In genomic region chr19:1173160-1173844, GRCh38 we compare ENCODE assay signal across 8 cellular contexts.
DNase-seq lines count a peak whose midpoint lies in the region; ATAC-seq and TF ChIP-seq lines count a peak whose summit lies in the region.

No MANE protein-coding gene starts in this region.

- H3K27me3 ChIP-seq in RWPE2 (ENCODE audit: insufficient read depth, poor library complexity, severe bottlenecking): no peaks in the 10 kb centered on the region
- H3K27me3 ChIP-seq in effector memory CD4-positive, alpha-beta T cell (replicated peaks; ENCODE audit: control insufficient read depth, insufficient read depth, low read length, poor library complexity, severe bottlenecking): no peaks in the 10 kb centered on the region
- no peaks in the 10 kb centered on the region for H3K27me3 ChIP-seq in muscle layer of colon (ENCODE audit: control insufficient read depth in 1 of 2, insufficient read depth in 2 of 2, low read length in 2 of 2)

- H3K27ac ChIP-seq in RWPE2 (ENCODE audit: poor library complexity, severe bottlenecking) (peak overlapping the region; percentile 95), muscle layer of colon (ENCODE audit: low read depth, low read length) (peak overlapping the region; percentile 97)
- H3K27ac ChIP-seq in effector memory CD4-positive, alpha-beta T cell (ENCODE audit: insufficient read depth, low read length, poor library complexity, severe bottlenecking): peak overlapping the region; percentile 76

- H3K9me3 ChIP-seq in RWPE2 (ENCODE audit: severe bottlenecking) (no peaks in the 10 kb centered on the region), muscle layer of colon (ENCODE audit: low read length) (no peaks in the 10 kb centered on the region)
- H3K9me3 ChIP-seq in effector memory CD4-positive, alpha-beta T cell (ENCODE audit: control insufficient read depth, low read length): no peaks in the 10 kb centered on the region

- H3K9ac ChIP-seq in muscle layer of colon (ENCODE audit: low read length): peak overlapping the region; percentile 65

- peak; percentile 65 for DNase-seq in RWPE2 (ENCODE audit: low spot score)
- DNase-seq in effector memory CD4-positive, alpha-beta T cell: no peak
- no peak for DNase-seq in inferior parietal cortex (ENCODE audit: extremely low spot score)
- no peak for DNase-seq in NCI-H2196 treated with DMSO at 0.1 percent for 48 hours (lab: John Stamatoyannopoulos, UW; ENCODE audit: unreplicated experiment)

- H3K4me1 ChIP-seq in RWPE2 (ENCODE audit: insufficient read depth, poor library complexity, severe bottlenecking): peaks cover 39% of the 10 kb centered on the region
- H3K4me1 ChIP-seq in effector memory CD4-positive, alpha-beta T cell (ENCODE audit: control insufficient read depth, insufficient read depth, low read length, poor library complexity, severe bottlenecking): peaks cover 17% of the 10 kb centered on the region
- peaks cover 24% of the 10 kb centered on the region for H3K4me1 ChIP-seq in muscle layer of colon (ENCODE audit: insufficient read depth, low read length)

- H3K36me3 ChIP-seq in RWPE2 (ENCODE audit: low read depth) (0 out of 2 replicates have a peak, but pooled peaks cover 5% of the 10 kb centered on the region), muscle layer of colon (ENCODE audit: insufficient read depth, low read length) (no peaks in the 10 kb centered on the region)
- no peaks in the 10 kb centered on the region for H3K36me3 ChIP-seq in effector memory CD4-positive, alpha-beta T cell (ENCODE audit: control insufficient read depth, insufficient read depth, low read length)

- peak overlapping the region; percentile 49 for H3K4me3 ChIP-seq in RWPE2 (ENCODE audit: severe bottlenecking)
- H3K4me3 ChIP-seq in effector memory CD4-positive, alpha-beta T cell (ENCODE audit: insufficient read depth, low read depth, low read length, poor library complexity, severe bottlenecking): peak overlapping the region; percentile 91
- H3K4me3 ChIP-seq in muscle layer of colon (ENCODE audit: low read depth in 1 of 2, low read length in 2 of 2): peak overlapping the region; percentile 45 to 74

- no peak for TF ChIP-seq CTCF in RWPE2 (IDR thresholded peaks at IDR 0.05; ENCODE audit: poor library complexity, severe bottlenecking)

- peak; percentile 8 for ATAC-seq in GM19023 (IDR thresholded peaks at IDR 0.05; ENCODE audit: unreplicated experiment)
- no peak for ATAC-seq in RWPE2 (ENCODE audit: low read depth)
- ATAC-seq in GM21737 (IDR thresholded peaks at IDR 0.05; ENCODE audit: unreplicated experiment): no peak
- ATAC-seq in GM21381 (IDR thresholded peaks at IDR 0.05; ENCODE audit: unreplicated experiment): no peak
